ENCODE assay signal across 20 cellular contexts in genomic region chr14:29788093-29788492, GRCh38.
DNase-seq lines count a peak whose midpoint lies in the region; ATAC-seq and TF ChIP-seq lines count a peak whose summit lies in the region.
"Had no signal": no experiment of that assay in that cellular context is flagged by ENCODE, and none has a peak within 500 bp of the region (broad histone marks: within the 10 kb centered on the region; RNA-seq: fewer than 3 reads in every experiment).

No MANE protein-coding gene starts in this region.

- H3K36me3 ChIP-seq in KMS-11 (ENCODE audit: insufficient read depth) (no peaks in the 10 kb centered on the region), mammary epithelial cell (ENCODE audit: insufficient read depth, low read length) (no peaks in the 10 kb centered on the region)
- H3K36me3 ChIP-seq: BE2C, HAP-1 had no signal

- H3K4me2 ChIP-seq in KMS-11 (peak overlapping the region; percentile 87), mammary epithelial cell (ENCODE audit: insufficient read depth, low read depth, low read length) (no peak overlapping the region)

- intact Hi-C loops in mammary epithelial cell (cut with micrococcal nuclease) = no loop called here

- no peak overlapping the region; the same call in 1 of the 2 replicates for H2AFZ ChIP-seq in KMS-11 (ENCODE audit: low read depth)
- no peak overlapping the region for H2AFZ ChIP-seq in mammary epithelial cell (ENCODE audit: low read depth, low read length)
- H2AFZ ChIP-seq: GM23248 had no signal

- dilution Hi-C loops in mammary epithelial cell (cut with HindIII; ENCODE audit: low sequenced_read_pairs) = no loop called here

- H3K79me2 ChIP-seq in KMS-11 (ENCODE audit: insufficient read depth, low read depth) (no peaks in the 10 kb centered on the region), mammary epithelial cell (ENCODE audit: insufficient read depth, low read length) (no peaks in the 10 kb centered on the region)

- H3K4me3 ChIP-seq in KMS-11 (IDR thresholded peaks at IDR 0.05; ENCODE audit: insufficient read depth, low read depth, low read length) (no peak overlapping the region), mammary epithelial cell (replicated peaks in 1 of 3; ENCODE audit: insufficient read depth in 1 of 3, low read depth in 2 of 3, low read length in 3 of 3) (no peak overlapping the region)
- H3K4me3 ChIP-seq: GM23248, HAP-1 had no signal

- H4K20me1 ChIP-seq in KMS-11 (ENCODE audit: insufficient read depth) (no peaks in the 10 kb centered on the region), mammary epithelial cell (ENCODE audit: insufficient read depth, low read length) (no peaks in the 10 kb centered on the region)

- peaks cover 26% of the 10 kb centered on the region for H3K9me3 ChIP-seq in mammary epithelial cell (replicated peaks; ENCODE audit: insufficient read depth, low read length)
- H3K9me3 ChIP-seq: BE2C had no signal

- H3K27ac ChIP-seq in KMS-11 (peak overlapping the region; percentile 59), mammary epithelial cell (ENCODE audit: insufficient read depth, low read depth, low read length) (no peak overlapping the region)
- H3K27ac ChIP-seq: GM23248 had no signal

- no peak for TF ChIP-seq CTCF in KMS-11 (conservative IDR thresholded peaks at IDR 0.05; ENCODE audit: low read depth, low read length)
- no peak for TF ChIP-seq CTCF in mammary epithelial cell (conservative IDR thresholded peaks at IDR 0.05 in 1 of 2, IDR thresholded peaks at IDR 0.05 in 1 of 2; ENCODE audit: extremely low read depth in 1 of 2, insufficient read depth in 1 of 2, low read depth in 1 of 2, low read length in 2 of 2)

- H3K4me1 ChIP-seq in KMS-11 (ENCODE audit: low read depth, poor library complexity, severe bottlenecking) (peaks cover 28% of the 10 kb centered on the region), mammary epithelial cell (ENCODE audit: insufficient read depth, low read length) (no peaks in the 10 kb centered on the region)
- H3K4me1 ChIP-seq: BE2C, HAP-1 had no signal

- in situ Hi-C loops in mammary epithelial cell (cut with MboI; ENCODE audit: low sequenced_read_pairs in 2 of 2) = no loop called here

- H3K9ac ChIP-seq in KMS-11 (no peak overlapping the region), mammary epithelial cell (ENCODE audit: insufficient read depth, low read length) (no peak overlapping the region)
- H3K9ac ChIP-seq: GM23248 had no signal

- ATAC-seq in GM18502 (IDR thresholded peaks at IDR 0.05; ENCODE audit: poor library complexity, unreplicated experiment) (peak; percentile 42), HG02973 (IDR thresholded peaks at IDR 0.05; ENCODE audit: unreplicated experiment) (peak; percentile 54), GM18505 (IDR thresholded peaks at IDR 0.05; ENCODE audit: unreplicated experiment) (no peak)

- CTCF ChIA-PET in mammary epithelial cell (lab: Charles Lee; ENCODE audit: low non-redundant PET) = no interaction called here

- no peak for TF ChIP-seq POLR2A in GM18505 (IDR thresholded peaks at IDR 0.05; ENCODE audit: borderline replicate concordance, extremely low read depth, insufficient read depth, insufficient read length)

- peak; percentile 22 for DNase-seq in RPMI8226
- no peak for DNase-seq in GDM1 (lab: John Stamatoyannopoulos, UW)
- DNase-seq in mammary epithelial cell = no peak
- DNase-seq: ACHN; BE2C; C1 segment of cervical spinal cord; CD4-positive, CD25-positive, alpha-beta regulatory T cell; CD8-positive, alpha-beta memory T cell; COR-L47; DMS 273 treated with DMSO at 0.1 percent for 48 hours; DMS53; DND-41; EL; GM23248; KG1 had no signal

- no peaks in the 10 kb centered on the region for H3K27me3 ChIP-seq in KMS-11 (ENCODE audit: insufficient read depth, low read depth)
- H3K27me3 ChIP-seq in mammary epithelial cell (ENCODE audit: insufficient read depth, low read length) = no peaks in the 10 kb centered on the region
- H3K27me3 ChIP-seq: BE2C had no signal

- WGBS in mammary epithelial cell (ENCODE audit: low coverage, missing lambda C conversion rate) = 76% methylated on average over 2 of the region's 2 CpGs

- BruUV-seq in mammary epithelial cell (replicated peaks; lab: Mats Ljungman, UMichigan) = no TSS peak
